Comparison of ENCODE assay signal across 12 cellular contexts in the genomic region with DNA sequence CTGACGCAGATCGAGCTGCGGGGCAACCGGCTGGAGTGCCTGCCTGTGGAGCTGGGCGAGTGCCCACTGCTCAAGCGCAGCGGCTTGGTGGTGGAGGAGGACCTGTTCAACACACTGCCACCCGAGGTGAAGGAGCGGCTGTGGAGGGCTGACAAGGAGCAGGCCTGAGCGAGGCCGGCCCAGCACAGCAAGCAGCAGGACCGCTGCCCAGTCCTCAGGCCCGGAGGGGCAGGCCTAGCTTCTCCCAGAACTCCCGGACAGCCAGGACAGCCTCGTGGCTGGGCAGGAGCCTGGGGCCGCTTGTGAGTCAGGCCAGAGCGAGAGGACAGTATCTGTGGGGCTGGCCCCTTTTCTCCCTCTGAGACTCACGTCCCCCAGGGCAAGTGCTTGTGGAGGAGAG. TPM values are rescaled to one million over a fixed set of nuclear protein-coding genes. Genes with fewer than 3 reads are reported as not detected.
A peak's percentile ranks its signal among the peaks of the same experiment; 100 is the strongest.
DNase-seq lines count a peak whose midpoint lies in the region; ATAC-seq, FAIRE-seq and TF ChIP-seq lines count a peak whose summit lies in the region.
"Had no signal": no experiment of that assay in that cellular context is flagged by ENCODE, and none has a peak within 500 bp of the region (broad histone marks: within the 10 kb centered on the region; RNA-seq: fewer than 3 reads in every experiment).

No MANE protein-coding gene starts in this region.

- H3K9me3 ChIP-seq in small intestine (ENCODE audit: control insufficient read depth, low read depth) = no peaks in the 10 kb centered on the region

- no peak overlapping the region for H3K4me3 Mint-ChIP-seq in brain
- H3K4me3 Mint-ChIP-seq: stimulated activated naive CD8-positive, alpha-beta T cell treated with anti-CD3 and anti-CD28 coated beads, Interleukin-15, amount 100 ng/mL, for 72 hours had no signal

- no peak for FAIRE-seq in small intestine (lab: Jason Lieb, UNC)

- H3K9me3 Mint-ChIP-seq in brain = no peaks in the 10 kb centered on the region
- H3K9me3 Mint-ChIP-seq: stimulated activated naive CD8-positive, alpha-beta T cell treated with anti-CD3 and anti-CD28 coated beads, Interleukin-15, amount 100 ng/mL, for 72 hours had no signal

- peak; percentile 14 to 17 for ATAC-seq in left cardiac atrium
- ATAC-seq: stimulated activated naive CD8-positive, alpha-beta T cell treated with anti-CD3 and anti-CD28 coated beads, Interleukin-15, amount 100 ng/mL, for 72 hours had no signal

- H3K4me3 ChIP-seq in AG10803 (ENCODE audit: low read length) (no peak overlapping the region), rectal smooth muscle tissue (ENCODE audit: low read length) (no peak overlapping the region), small intestine (ENCODE audit: low read depth in 1 of 2, low read length in 2 of 2) (no peak overlapping the region)

- no peak for TF ChIP-seq CTCF in AG10803 (conservative IDR thresholded peaks at IDR 0.05; ENCODE audit: low read length)
- no peak for TF ChIP-seq CTCF in brain (conservative IDR thresholded peaks at IDR 0.05)

- H3K36me3 Mint-ChIP-seq in brain = peaks cover 15% of the 10 kb centered on the region

- H3K9ac ChIP-seq in rectal smooth muscle tissue (ENCODE audit: low read length) = no peak overlapping the region

- DNase-seq in AG10803 (ENCODE audit: low read depth) (peak; percentile 27), left cardiac atrium (peak; percentile 54), NCI-H774 (lab: John Stamatoyannopoulos, UW) (no peak), SK-N-DZ (ENCODE audit: low spot score) (no peak), small intestine (no peak)
- no peak for DNase-seq in stimulated activated CD4-positive, alpha-beta T cell treated with anti-CD3 and anti-CD28 coated beads, Interleukin-1b, Interleukin-23, amount 100 ng/mL, for 48 hours
- DNase-seq: effector memory CD4-positive, alpha-beta T cell; HCEC 1CT; NCI-H1105; stimulated activated naive CD8-positive, alpha-beta T cell treated with anti-CD3 and anti-CD28 coated beads, Interleukin-15, amount 100 ng/mL, for 72 hours had no signal

- H3K27me3 Mint-ChIP-seq in brain = no peaks in the 10 kb centered on the region
- H3K27me3 Mint-ChIP-seq: stimulated activated naive CD8-positive, alpha-beta T cell treated with anti-CD3 and anti-CD28 coated beads, Interleukin-15, amount 100 ng/mL, for 72 hours had no signal

- H3K36me3 ChIP-seq in rectal smooth muscle tissue (ENCODE audit: control insufficient read depth, insufficient read depth, low read length) = peaks cover 11% of the 10 kb centered on the region
- peaks cover 2 to 5% of the 10 kb centered on the region in 2 donors for H3K36me3 ChIP-seq in small intestine (ENCODE audit: control insufficient read depth in 2 of 2, insufficient read depth in 2 of 2, low read length in 2 of 2)

- intact Hi-C loops in left cardiac atrium (cut with DNase I) = loop anchor here in 1 of 2 donors (5.0 kb wide), 1 partner anchor 34 kb away; a partner anchor contains a TSS

- no peaks in the 10 kb centered on the region for H3K27me3 ChIP-seq in rectal smooth muscle tissue (ENCODE audit: control insufficient read depth, insufficient read depth, low read length)
- H3K27me3 ChIP-seq in small intestine (ENCODE audit: control insufficient read depth in 2 of 2, insufficient read depth in 2 of 2, low read length in 2 of 2) = no peaks in the 10 kb centered on the region

- H3K27ac ChIP-seq in rectal smooth muscle tissue (ENCODE audit: low read depth, low read length) (peak overlapping the region; percentile 74), small intestine (ENCODE audit: low read depth in 1 of 2, low read length in 1 of 2) (peak overlapping the region in 1 of 2 donors; percentile 82)

- peaks cover 36% of the 10 kb centered on the region for H3K4me1 Mint-ChIP-seq in brain

- peak overlapping the region in 4 of 5 experiments; percentile 18 to 96 (median 82) for H3K27ac Mint-ChIP-seq in brain

- WGBS in small intestine, 3 donors = 86 to 95% (median 89%) methylated on average over 17 to 18 of the region's 18 CpGs

- H3K4me1 ChIP-seq in rectal smooth muscle tissue (ENCODE audit: control insufficient read depth, insufficient read depth, low read length) = peaks cover 37% of the 10 kb centered on the region
- H3K4me1 ChIP-seq in small intestine (ENCODE audit: control insufficient read depth in 2 of 2, insufficient read depth in 1 of 2, low read depth in 1 of 2, low read length in 1 of 2) = peaks cover 0 to 14% of the 10 kb centered on the region in 2 donors

RNA-seq across cellular contexts. Expression of a gene that starts 4.6 kb away (rescaled TPM):
- polyA plus RNA-seq in brain (ENCODE audit: insufficient read depth, low read depth, low replicate concordance) (14.9 TPM), small intestine (1 to 10 TPM; 1.1 to 6.5 (median 3.2) TPM)
- total RNA-seq in left cardiac atrium = 10 to 100 TPM; 21.4 to 28.2 TPM
- 57.6 and 72.8 TPM in 2 replicates for polyA plus RNA-seq in SK-N-DZ (2014; cell fraction: cytosol; rRNA removed)
- 69.4 and 85.5 TPM in 2 replicates for polyA plus RNA-seq in SK-N-DZ (2014; cell fraction: nucleus; rRNA removed)

RNA-seq across cellular contexts. Expression of a gene that starts 31.2 kb away (rescaled TPM):
- polyA plus RNA-seq in brain (ENCODE audit: insufficient read depth, low read depth, low replicate concordance) = 10.5 TPM
- total RNA-seq in left cardiac atrium = 10 to 100 TPM in 1 of 2 donors, 1 to 10 TPM in 1; 9.3 to 11.3 TPM
- 12.6 and 15.4 TPM in 2 replicates for polyA plus RNA-seq in SK-N-DZ (2014; cell fraction: cytosol; rRNA removed)
- 4.0 and 6.7 TPM in 2 replicates for polyA plus RNA-seq in SK-N-DZ (2014; cell fraction: nucleus; rRNA removed)
- polyA plus RNA-seq in small intestine = 10 to 100 TPM in 1 of 3 donors, 1 to 10 TPM in 2; 2.9 to 13.8 (median 4.6) TPM

RNA-seq across cellular contexts. Expression of a gene that starts 31.3 kb away (rescaled TPM):
- polyA plus RNA-seq in brain (ENCODE audit: insufficient read depth, low read depth, low replicate concordance) (78.9 TPM), small intestine (10 to 100 TPM in 1 of 3 donors, 1 to 10 TPM in 2; 4.9 to 14.9 (median 4.9) TPM)
- total RNA-seq in left cardiac atrium = 10 to 100 TPM; 14.8 to 30.0 TPM
- polyA plus RNA-seq in SK-N-DZ (2014; cell fraction: cytosol; rRNA removed) = 48.6 and 61.0 TPM in 2 replicates
- 70.0 and 146 TPM in 2 replicates for polyA plus RNA-seq in SK-N-DZ (2014; cell fraction: nucleus; rRNA removed)

RNA-seq across cellular contexts. Expression of a gene that starts 34.3 kb away (rescaled TPM):
- polyA plus RNA-seq in brain (ENCODE audit: insufficient read depth, low read depth, low replicate concordance) = 69.4 TPM
- 10 to 100 TPM; 23.7 to 47.8 TPM for total RNA-seq in left cardiac atrium
- 35.5 and 44.0 TPM in 2 replicates for polyA plus RNA-seq in SK-N-DZ (2014; cell fraction: cytosol; rRNA removed)
- 21.8 and 23.4 TPM in 2 replicates for polyA plus RNA-seq in SK-N-DZ (2014; cell fraction: nucleus; rRNA removed)
- 10 to 100 TPM in 1 of 3 donors, 1 to 10 TPM in 2; 4.1 to 28.4 (median 5.6) TPM for polyA plus RNA-seq in small intestine

RNA-seq across cellular contexts. Expression of a gene that starts 34.5 kb away (rescaled TPM):
- 37.4 TPM for polyA plus RNA-seq in brain (ENCODE audit: insufficient read depth, low read depth, low replicate concordance)
- total RNA-seq in left cardiac atrium = 10 to 100 TPM; 10.4 to 10.8 TPM
- polyA plus RNA-seq in SK-N-DZ (2014; cell fraction: cytosol; rRNA removed) = 45.3 and 47.4 TPM in 2 replicates
- 103 and 114 TPM in 2 replicates for polyA plus RNA-seq in SK-N-DZ (2014; cell fraction: nucleus; rRNA removed)
- 1 to 10 TPM; 4.1 to 5.6 (median 4.9) TPM for polyA plus RNA-seq in small intestine

Comparison
In these comparisons a context has a peak if more than half of its experiments do, and no peak if none do; other contexts are left out.
1. DNase-seq: peak in AG10803 (single experiment) and left cardiac atrium (single experiment); none in NCI-H774 (single experiment), SK-N-DZ (single experiment), small intestine (single experiment) and stimulated activated CD4-positive, alpha-beta T cell treated with anti-CD3 and anti-CD28 coated beads, Interleukin-1b, Interleukin-23, amount 100 ng/mL, for 48 hours (single experiment).